Comparison of ENCODE assay signal across 9 cellular contexts in genomic region chr9:2570615-2571479, GRCh38. TPM values are rescaled to one million over a fixed set of nuclear protein-coding genes. Genes with fewer than 3 reads are reported as not detected.
A peak's percentile ranks its signal among the peaks of the same experiment; 100 is the strongest.
DNase-seq lines count a peak whose midpoint lies in the region; ATAC-seq and TF ChIP-seq lines count a peak whose summit lies in the region.
"Had no signal": no experiment of that assay in that cellular context is flagged by ENCODE, and none has a peak within 500 bp of the region (broad histone marks: within the 10 kb centered on the region; RNA-seq: fewer than 3 reads in every experiment).

No MANE protein-coding gene starts in this region.

- no peaks in the 10 kb centered on the region for H3K36me3 ChIP-seq in adrenal gland (replicated peaks in 1 of 2)

- CTCF ChIA-PET in AG04450 (lab: Charles Lee): no interaction called here

- H3K27ac ChIP-seq in AG04450 (ENCODE audit: low read depth, low read length) (no peak overlapping the region), adrenal gland (peak overlapping the region in 3 of 5 donors; percentile 11 to 61 (median 58))

- TF ChIP-seq CTCF in AG04450 (IDR thresholded peaks at IDR 0.05; ENCODE audit: low read depth, low read length) (no peak), adrenal gland (IDR thresholded peaks at IDR 0.05) (peak in 2 of 6 experiments; percentile 4 to 17)

- H3K4me3 ChIP-seq in AG04450 (ENCODE audit: low read depth, low read length): no peak overlapping the region
- H3K4me3 ChIP-seq in adrenal gland: no peak overlapping the region

- 14 to 17% (median 15%) methylated on average over 7 of the region's 7 CpGs for WGBS in adrenal gland, 4 donors

- no peaks in the 10 kb centered on the region for H3K36me3 Mint-ChIP-seq in stimulated activated naive B cell treated with anti-CD40 and anti-IgM and Interleukin-4, amounts not matched to agents 10 μg/mL and 1 μg/mL and 100 μg/mL, for 72 hours
- H3K36me3 Mint-ChIP-seq: brain had no signal

- TF ChIP-seq POLR2A in GM18505 (IDR thresholded peaks at IDR 0.05; ENCODE audit: borderline replicate concordance, extremely low read depth, insufficient read depth, insufficient read length): no peak
- TF ChIP-seq POLR2A in adrenal gland (IDR thresholded peaks at IDR 0.05): no peak

- H3K27ac Mint-ChIP-seq in stimulated activated naive B cell treated with anti-CD40 and anti-IgM and Interleukin-4, amounts not matched to agents 10 μg/mL and 1 μg/mL and 100 μg/mL, for 72 hours: no peak overlapping the region

- H3K9me3 ChIP-seq in AG04450 (ENCODE audit: control insufficient read depth, insufficient read depth, low read length) (no peaks in the 10 kb centered on the region), adrenal gland (replicated peaks in 1 of 3) (no peaks in the 10 kb centered on the region)

- POLR2A ChIA-PET in AG04450 (lab: Yijun Ruan, JAX): no interaction called here

- H3K4me1 ChIP-seq in adrenal gland (replicated peaks in 1 of 2): peaks cover 6 to 27% of the 10 kb centered on the region in 2 donors

- no peaks in the 10 kb centered on the region for H3K4me1 Mint-ChIP-seq in stimulated activated naive B cell treated with anti-CD40 and anti-IgM and Interleukin-4, amounts not matched to agents 10 μg/mL and 1 μg/mL and 100 μg/mL, for 72 hours

- ATAC-seq in GM18505 (IDR thresholded peaks at IDR 0.05; ENCODE audit: unreplicated experiment) (peak; percentile 96), HG03066 (IDR thresholded peaks at IDR 0.05; ENCODE audit: low read depth, unreplicated experiment) (peak; percentile 97), left colon (peak; percentile 92)
- peak; percentile 82 to 93 for ATAC-seq in stimulated activated naive B cell treated with anti-CD40 and anti-IgM and Interleukin-4, amounts not matched to agents 10 μg/mL and 1 μg/mL and 100 μg/mL, for 72 hours (replicated peaks)

- peak; percentile 11 for DNase-seq in AG04450 (ENCODE audit: low read depth, low spot score)
- DNase-seq in NCI-H2171 treated with DMSO at 0.1 percent for 48 hours (lab: John Stamatoyannopoulos, UW): peak; percentile 42
- DNase-seq in adrenal gland: peak; percentile 94 to 99 (median 99)
- peak; percentile 94 to 95 for DNase-seq in left colon
- DNase-seq in stimulated activated naive B cell treated with anti-CD40 and anti-IgM and Interleukin-4, amounts not matched to agents 10 μg/mL and 1 μg/mL and 100 μg/mL, for 72 hours: peak; percentile 51
- no peak for DNase-seq in GOT3 (lab: John Stamatoyannopoulos, UW)

- no peaks in the 10 kb centered on the region for H3K9me3 Mint-ChIP-seq in stimulated activated naive B cell treated with anti-CD40 and anti-IgM and Interleukin-4, amounts not matched to agents 10 μg/mL and 1 μg/mL and 100 μg/mL, for 72 hours

- no peak overlapping the region for H3K4me3 Mint-ChIP-seq in stimulated activated naive B cell treated with anti-CD40 and anti-IgM and Interleukin-4, amounts not matched to agents 10 μg/mL and 1 μg/mL and 100 μg/mL, for 72 hours
- H3K4me3 Mint-ChIP-seq: brain had no signal

- no peaks in the 10 kb centered on the region for H3K27me3 ChIP-seq in AG04450 (ENCODE audit: control insufficient read depth, insufficient read depth, low read length)
- H3K27me3 ChIP-seq in adrenal gland: no peaks in the 10 kb centered on the region

- H3K27me3 Mint-ChIP-seq in stimulated activated naive B cell treated with anti-CD40 and anti-IgM and Interleukin-4, amounts not matched to agents 10 μg/mL and 1 μg/mL and 100 μg/mL, for 72 hours: peaks cover 3 to 19% of the 10 kb centered on the region in 2 donors
- H3K27me3 Mint-ChIP-seq: brain had no signal

- intact Hi-C loops in adrenal gland (cut with DNase I): no loop called here
- intact Hi-C loops in left colon (cut with DNase I, micrococcal nuclease): no loop called here

RNA-seq across cellular contexts. Expression of gene VLDLR, which starts 50.7 kb away (rescaled TPM):
- 29.0 and 32.6 TPM in 2 replicates for polyA plus RNA-seq in AG04450 (2011; rRNA removed)
- polyA minus RNA-seq in AG04450 (2011; rRNA and poly(A)+ RNA removed): 38.6 and 40.9 TPM in 2 replicates
- 10 to 100 TPM; 24.9 to 54.1 (median 39.3) TPM for total RNA-seq in adrenal gland
- polyA plus RNA-seq in adrenal gland: 10 to 100 TPM in 1 of 3 donors, 1 to 10 TPM in 2; 8.0 to 27.0 (median 9.6) TPM
- 10 to 100 TPM in 1 of 2 donors, 1 to 10 TPM in 1; 9.6 to 22.6 TPM for total RNA-seq in left colon
